22 cellular contexts compared by ENCODE assay signal in genomic region chr3:31391150-31391549, GRCh38.
A peak's percentile ranks its signal among the peaks of the same experiment; 100 is the strongest.
DNase-seq lines count a peak whose midpoint lies in the region; ATAC-seq and TF ChIP-seq lines count a peak whose summit lies in the region.
"Had no signal": no experiment of that assay in that cellular context is flagged by ENCODE, and none has a peak within 500 bp of the region (broad histone marks: within the 10 kb centered on the region; RNA-seq: fewer than 3 reads in every experiment).

No MANE protein-coding gene starts in this region.

- DNase-seq in WERI-Rb-1, result peak; percentile 47
- DNase-seq in DMS53 (lab: John Stamatoyannopoulos, UW), result no peak
- DNase-seq in activated CD8-positive, alpha-beta memory T cell treated with anti-CD3 and anti-CD28 coated beads, Interleukin-2, amount 50 U/mL, for 4 hours, result no peak
- no peak for DNase-seq in NCI-H1092 (lab: John Stamatoyannopoulos, UW)
- DNase-seq: activated CD4-positive, alpha-beta T cell treated with anti-CD3 and anti-CD28 coated beads for 4 hours; body of pancreas; DMS79 treated with DMSO at 0.1 percent for 48 hours; HCEC 1CT; heart left ventricle; mucosa of descending colon; NCI-H1048; NK-92 treated with Interleukin-12 subunit alpha and Interleukin-12 subunit beta, amount 100 ng/mL, for 24 hours; occipital lobe; stimulated activated CD4-positive, alpha-beta T cell treated with anti-CD3 and anti-CD28 coated beads, Interleukin-2, amount 100 ng/mL, for 24 hours had no signal

- H3K9me3 ChIP-seq in WERI-Rb-1 (ENCODE audit: severe bottlenecking), result no peaks in the 10 kb centered on the region
- H3K9me3 ChIP-seq: body of pancreas, heart left ventricle, mucosa of descending colon, suprapubic skin had no signal

- H3K4me3 ChIP-seq in WERI-Rb-1 (ENCODE audit: low read depth, low read length), result no peak overlapping the region
- H3K4me3 ChIP-seq: BLaER1, body of pancreas, heart left ventricle, K562, mucosa of descending colon, suprapubic skin had no signal

- TF ChIP-seq CTCF in WERI-Rb-1 (IDR thresholded peaks at IDR 0.05; ENCODE audit: low read depth, low read length), result no peak

- no peaks in the 10 kb centered on the region for H3K27me3 ChIP-seq in WERI-Rb-1 (ENCODE audit: insufficient read depth, low read depth, severe bottlenecking)
- H3K27me3 ChIP-seq: BLaER1, body of pancreas, heart left ventricle, suprapubic skin had no signal

- ATAC-seq in GM19351 (IDR thresholded peaks at IDR 0.05; ENCODE audit: unreplicated experiment) (peak; percentile 74), HG02678 (IDR thresholded peaks at IDR 0.05; ENCODE audit: unreplicated experiment) (peak; percentile 76), GM19328 (IDR thresholded peaks at IDR 0.05; ENCODE audit: unreplicated experiment) (no peak)
- ATAC-seq: body of pancreas, heart left ventricle, K562, mucosa of descending colon, Right ventricle myocardium inferior, sciatic nerve had no signal

- no peak overlapping the region for H3K27ac ChIP-seq in WERI-Rb-1
- H3K27ac ChIP-seq: BLaER1, body of pancreas, heart left ventricle, suprapubic skin had no signal

- no peaks in the 10 kb centered on the region for H3K36me3 ChIP-seq in WERI-Rb-1
- H3K36me3 ChIP-seq: BLaER1, heart left ventricle, suprapubic skin had no signal
